In genomic region chr12:108271951-108272729, GRCh38 we compare ENCODE assay signal across 1 cellular context.
TF ChIP-seq lines count a peak whose summit lies in the region.

No MANE protein-coding gene starts in this region.

TF ChIP-seq in SK-N-SH, 30 proteins besides CTCF, POLR2A, EP300 and RAD21 (continued from another document):
- peak; percentile 87 for TF ChIP-seq CHD2 (IDR thresholded peaks at IDR 0.05; ENCODE audit: low read length, partially characterized antibody)
